ENCODE assay signal across 2 cellular contexts in the genomic region with DNA sequence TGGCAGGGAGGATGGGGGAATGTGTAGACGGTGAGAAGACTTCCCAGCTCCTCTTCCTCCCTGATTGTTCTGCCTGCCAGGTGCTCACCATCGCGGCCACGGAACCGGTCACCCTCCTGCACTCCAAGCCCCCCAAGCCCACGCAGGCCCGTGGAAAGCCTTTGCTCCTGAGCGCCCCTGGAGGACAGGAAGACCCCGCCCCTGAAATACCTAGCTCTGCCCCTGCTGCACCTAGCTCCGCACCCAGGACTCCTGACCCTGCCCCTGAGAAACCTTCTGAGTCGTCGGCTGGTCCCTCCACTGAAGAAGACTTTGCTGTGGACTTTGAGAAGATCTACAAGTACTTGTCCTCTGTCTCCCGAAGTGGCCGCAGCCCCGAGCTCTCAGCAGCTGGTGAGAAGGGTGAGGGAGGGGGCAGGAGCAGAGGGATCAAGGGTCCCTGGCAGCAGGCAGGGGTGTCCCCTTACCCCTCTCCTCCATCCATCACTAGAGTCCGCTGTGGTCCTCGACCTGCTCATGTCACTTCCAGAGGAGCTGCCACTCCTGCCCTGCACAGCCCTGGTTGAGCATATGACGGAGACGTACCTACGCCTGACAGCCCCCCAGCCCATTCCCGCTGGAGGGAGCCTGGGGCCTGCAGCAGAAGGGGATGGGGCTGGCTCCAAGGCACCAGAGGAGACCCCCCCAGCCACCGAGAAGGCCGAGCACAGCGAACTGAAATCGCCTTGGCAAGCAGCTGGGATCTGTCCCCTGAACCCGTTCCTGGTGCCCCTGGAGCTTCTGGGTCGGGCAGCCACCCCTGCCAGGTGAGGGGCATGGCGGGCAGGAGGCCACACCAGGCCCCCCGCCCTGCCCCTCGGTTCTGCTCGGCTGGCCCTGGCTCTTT.
TF ChIP-seq lines count a peak whose summit lies in the region.

No MANE protein-coding gene starts in this region.

TF ChIP-seq in WTC11, 78 proteins besides CTCF, POLR2A, EP300 and RAD21:
- TF ChIP-seq GABPB1 (CRISPR knock-in tag; IDR thresholded peaks at IDR 0.05), result no peak
- TF ChIP-seq, protein P1, sequence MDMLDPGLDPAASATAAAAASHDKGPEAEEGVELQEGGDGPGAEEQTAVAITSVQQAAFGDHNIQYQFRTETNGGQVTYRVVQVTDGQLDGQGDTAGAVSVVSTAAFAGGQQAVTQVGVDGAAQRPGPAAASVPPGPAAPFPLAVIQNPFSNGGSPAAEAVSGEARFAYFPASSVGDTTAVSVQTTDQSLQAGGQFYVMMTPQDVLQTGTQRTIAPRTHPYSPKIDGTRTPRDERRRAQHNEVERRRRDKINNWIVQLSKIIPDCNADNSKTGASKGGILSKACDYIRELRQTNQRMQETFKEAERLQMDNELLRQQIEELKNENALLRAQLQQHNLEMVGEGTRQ (CRISPR knock-in tag; IDR thresholded peaks at IDR 0.05), result no peak
- 0 out of 2 replicates have a peak, but pooled peaks have one; percentile 16 for TF ChIP-seq FOXP1 (CRISPR knock-in tag; IDR thresholded peaks at IDR 0.05; ENCODE audit: borderline replicate concordance)
- TF ChIP-seq, protein P2, sequence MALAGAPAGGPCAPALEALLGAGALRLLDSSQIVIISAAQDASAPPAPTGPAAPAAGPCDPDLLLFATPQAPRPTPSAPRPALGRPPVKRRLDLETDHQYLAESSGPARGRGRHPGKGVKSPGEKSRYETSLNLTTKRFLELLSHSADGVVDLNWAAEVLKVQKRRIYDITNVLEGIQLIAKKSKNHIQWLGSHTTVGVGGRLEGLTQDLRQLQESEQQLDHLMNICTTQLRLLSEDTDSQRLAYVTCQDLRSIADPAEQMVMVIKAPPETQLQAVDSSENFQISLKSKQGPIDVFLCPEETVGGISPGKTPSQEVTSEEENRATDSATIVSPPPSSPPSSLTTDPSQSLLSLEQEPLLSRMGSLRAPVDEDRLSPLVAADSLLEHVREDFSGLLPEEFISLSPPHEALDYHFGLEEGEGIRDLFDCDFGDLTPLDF (CRISPR knock-in tag; IDR thresholded peaks at IDR 0.05), result no peak

TF ChIP-seq in HepG2, 621 proteins besides CTCF, POLR2A, EP300 and RAD21:
- TF ChIP-seq, protein P3, sequence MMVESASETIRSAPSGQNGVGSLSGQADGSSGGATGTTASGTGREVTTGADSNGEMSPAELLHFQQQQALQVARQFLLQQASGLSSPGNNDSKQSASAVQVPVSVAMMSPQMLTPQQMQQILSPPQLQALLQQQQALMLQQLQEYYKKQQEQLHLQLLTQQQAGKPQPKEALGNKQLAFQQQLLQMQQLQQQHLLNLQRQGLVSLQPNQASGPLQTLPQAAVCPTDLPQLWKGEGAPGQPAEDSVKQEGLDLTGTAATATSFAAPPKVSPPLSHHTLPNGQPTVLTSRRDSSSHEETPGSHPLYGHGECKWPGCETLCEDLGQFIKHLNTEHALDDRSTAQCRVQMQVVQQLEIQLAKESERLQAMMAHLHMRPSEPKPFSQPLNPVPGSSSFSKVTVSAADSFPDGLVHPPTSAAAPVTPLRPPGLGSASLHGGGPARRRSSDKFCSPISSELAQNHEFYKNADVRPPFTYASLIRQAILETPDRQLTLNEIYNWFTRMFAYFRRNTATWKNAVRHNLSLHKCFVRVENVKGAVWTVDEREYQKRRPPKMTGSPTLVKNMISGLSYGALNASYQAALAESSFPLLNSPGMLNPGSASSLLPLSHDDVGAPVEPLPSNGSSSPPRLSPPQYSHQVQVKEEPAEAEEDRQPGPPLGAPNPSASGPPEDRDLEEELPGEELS (CRISPR knock-in tag; IDR thresholded peaks at IDR 0.05), result no peak
- TF ChIP-seq ZSCAN22 (CRISPR knock-in tag; IDR thresholded peaks at IDR 0.05) (no peak), KMT2B (CRISPR knock-in tag; IDR thresholded peaks at IDR 0.05) (no peak), ZNF615 (CRISPR knock-in tag; IDR thresholded peaks at IDR 0.05; ENCODE audit: borderline replicate concordance) (no peak), MBNL3 (CRISPR knock-in tag; conservative IDR thresholded peaks at IDR 0.05) (no peak)
TF ChIP-seq in HepG2: peak in this region for 0.
